In genomic region chr7:130180571-130180971, GRCh38 we compare ENCODE assay signal across 12 cellular contexts. TPM values are rescaled to one million over a fixed set of nuclear protein-coding genes. Genes with fewer than 3 reads are reported as not detected.
DNase-seq lines count a peak whose midpoint lies in the region; ATAC-seq, FAIRE-seq and TF ChIP-seq lines count a peak whose summit lies in the region.
"Had no signal": no experiment of that assay in that cellular context is flagged by ENCODE, and none has a peak within 500 bp of the region (broad histone marks: within the 10 kb centered on the region; RNA-seq: fewer than 3 reads in every experiment).

No MANE protein-coding gene starts in this region.

- ATAC-seq in GM21737 (IDR thresholded peaks at IDR 0.05; ENCODE audit: unreplicated experiment): no peak

- H3K27ac ChIP-seq in stomach: no peak overlapping the region
- no peak overlapping the region for H3K27ac ChIP-seq in effector memory CD4-positive, alpha-beta T cell (ENCODE audit: insufficient read depth, low read length, poor library complexity, severe bottlenecking)
- H3K27ac ChIP-seq: neutrophil, testis had no signal

- TF ChIP-seq POLR2A in stomach (IDR thresholded peaks at IDR 0.05): no peak

- H3K27me3 ChIP-seq in stomach: no peaks in the 10 kb centered on the region
- no peaks in the 10 kb centered on the region for H3K27me3 ChIP-seq in effector memory CD4-positive, alpha-beta T cell (replicated peaks; ENCODE audit: control insufficient read depth, insufficient read depth, low read length, poor library complexity, severe bottlenecking)
- H3K27me3 ChIP-seq: neutrophil, testis had no signal

- intact Hi-C loops in stomach (cut with DNase I; ENCODE audit: low total_unique reads): no loop called here

- no peak for DNase-seq in GM18507 (ENCODE audit: extremely low spot score, insufficient read length, low read depth)
- peak; percentile 92 for DNase-seq in NCI-H226
- DNase-seq in astrocyte of the hippocampus (ENCODE audit: low read depth, low spot score): peak; percentile 59
- DNase-seq in stimulated activated CD4-positive, alpha-beta T cell treated with anti-CD3 and anti-CD28 coated beads, Interleukin-1b, Interleukin-23, amount 100 ng/mL, for 48 hours: peak; percentile 79
- DNase-seq in stomach: no peak
- DNase-seq in effector memory CD4-positive, alpha-beta T cell: no peak
- DNase-seq: NCI-H1105, NCI-H510A, RPMI8226, testis had no signal

- H3K36me3 ChIP-seq in stomach: peaks cover 10 to 91% (median 85%) of the 10 kb centered on the region in 4 donors
- H3K36me3 ChIP-seq in effector memory CD4-positive, alpha-beta T cell (ENCODE audit: control insufficient read depth, insufficient read depth, low read length): peaks cover 52% of the 10 kb centered on the region

- no peak for TF ChIP-seq CTCF in stomach (IDR thresholded peaks at IDR 0.05)

- peak; percentile 59 for FAIRE-seq in GM18507 (lab: Jason Lieb, UNC)

- 89 to 95% (median 92%) methylated on average over 8 of the region's 8 CpGs for WGBS in stomach, 5 donors

- TF ChIP-seq EP300 in stomach (IDR thresholded peaks at IDR 0.05): no peak

- no peaks in the 10 kb centered on the region for H3K9me3 ChIP-seq in stomach
- no peaks in the 10 kb centered on the region for H3K9me3 ChIP-seq in effector memory CD4-positive, alpha-beta T cell (ENCODE audit: control insufficient read depth, low read length)
- H3K9me3 ChIP-seq: neutrophil, testis had no signal

- no peaks in the 10 kb centered on the region for H3K4me1 ChIP-seq in stomach
- H3K4me1 ChIP-seq in effector memory CD4-positive, alpha-beta T cell (ENCODE audit: control insufficient read depth, insufficient read depth, low read length, poor library complexity, severe bottlenecking): no peaks in the 10 kb centered on the region
- H3K4me1 ChIP-seq: testis had no signal

- H3K4me3 ChIP-seq in stomach: no peak overlapping the region
- H3K4me3 ChIP-seq in effector memory CD4-positive, alpha-beta T cell (ENCODE audit: insufficient read depth, low read depth, low read length, poor library complexity, severe bottlenecking): no peak overlapping the region
- H3K4me3 ChIP-seq: testis had no signal

RNA-seq across cellular contexts. Expression of gene TMEM209, which starts 24.6 kb away (rescaled TPM):
- 10 to 100 TPM in 4 of 5 donors, 1 to 10 TPM in 1; 6.1 to 24.6 (median 13.2) TPM for total RNA-seq in stomach
- 1 to 10 TPM; 3.2 to 5.2 (median 4.3) TPM for polyA plus RNA-seq in stomach

RNA-seq across cellular contexts. Expression of gene SSMEM1, which starts 27.1 kb away (rescaled TPM):
- not detected for total RNA-seq in stomach
- not detected for polyA plus RNA-seq in stomach

Comparison
In these comparisons a context has a peak if more than half of its experiments do, and no peak if none do; other contexts are left out.
1. DNase-seq: peak in NCI-H226 (single experiment), astrocyte of the hippocampus (single experiment) and stimulated activated CD4-positive, alpha-beta T cell treated with anti-CD3 and anti-CD28 coated beads, Interleukin-1b, Interleukin-23, amount 100 ng/mL, for 48 hours (single experiment); none in GM18507 (single experiment), stomach (single experiment) and effector memory CD4-positive, alpha-beta T cell (0 of 3).